Comparison of ENCODE assay signal across 8 cellular contexts in genomic region chr22:28884754-28885375, GRCh38. TPM values are rescaled to one million over a fixed set of nuclear protein-coding genes. Genes with fewer than 3 reads are reported as not detected.
DNase-seq lines count a peak whose midpoint lies in the region; ATAC-seq, FAIRE-seq and TF ChIP-seq lines count a peak whose summit lies in the region.

No MANE protein-coding gene starts in this region.

- peaks cover 51% of the 10 kb centered on the region for H3K27me3 Mint-ChIP-seq in activated CD8-positive, alpha-beta T cell treated with anti-CD3 and anti-CD28 coated beads, Interleukin-2, amount 10 ng/mL, durations not matched to agents 7 days and 5 days (ENCODE audit: low read depth)
- H3K27me3 Mint-ChIP-seq in stimulated activated naive B cell treated with anti-CD40 and anti-IgM and Interleukin-4, amounts not matched to agents 10 μg/mL and 1 μg/mL and 100 μg/mL, for 72 hours = peaks cover 4 to 32% of the 10 kb centered on the region in 2 donors

- no peak for FAIRE-seq in GM12891 (lab: Jason Lieb, UNC)

- no peak for TF ChIP-seq POLR2A in GM12891 (IDR thresholded peaks at IDR 0.05; ENCODE audit: low read depth, low read length)

- no peaks in the 10 kb centered on the region for H3K9me3 Mint-ChIP-seq in activated CD8-positive, alpha-beta T cell treated with anti-CD3 and anti-CD28 coated beads, Interleukin-2, amount 10 ng/mL, durations not matched to agents 7 days and 5 days (ENCODE audit: insufficient read depth)
- H3K9me3 Mint-ChIP-seq in stimulated activated naive B cell treated with anti-CD40 and anti-IgM and Interleukin-4, amounts not matched to agents 10 μg/mL and 1 μg/mL and 100 μg/mL, for 72 hours = peaks cover 0 to 1% of the 10 kb centered on the region in 2 donors

- POLR2A ChIA-PET in activated CD8-positive, alpha-beta T cell treated with anti-CD3 and anti-CD28 coated beads, Interleukin-2, amount 10 ng/mL, durations not matched to agents 7 days and 5 days (lab: Charles Lee) = interaction anchor here (0.7 kb wide), 1 partner anchor 22 kb away, joined by 3 read pairs; no protein-coding TSS in a partner anchor

- peak overlapping the region; percentile 84 for H3K4me3 ChIP-seq in iPS-18c (ENCODE audit: insufficient read depth, low read depth, low read length)

- H3K4me3 Mint-ChIP-seq in activated CD8-positive, alpha-beta T cell treated with anti-CD3 and anti-CD28 coated beads, Interleukin-2, amount 10 ng/mL, durations not matched to agents 7 days and 5 days = peak overlapping the region; percentile 67
- H3K4me3 Mint-ChIP-seq in stimulated activated naive B cell treated with anti-CD40 and anti-IgM and Interleukin-4, amounts not matched to agents 10 μg/mL and 1 μg/mL and 100 μg/mL, for 72 hours = peak overlapping the region; percentile 62 to 78

- CTCF ChIA-PET in activated CD8-positive, alpha-beta T cell treated with anti-CD3 and anti-CD28 coated beads, Interleukin-2, amount 10 ng/mL, durations not matched to agents 7 days and 5 days (lab: Charles Lee) = interaction anchor here (0.8 to 1.2 kb wide), 2 partner anchors 10 to 156 kb away, joined by 3 to 4 read pairs; no protein-coding TSS in a partner anchor

- ATAC-seq in activated CD8-positive, alpha-beta T cell treated with anti-CD3 and anti-CD28 coated beads, Interleukin-2, amount 10 ng/mL, durations not matched to agents 7 days and 5 days = no peak
- ATAC-seq in stimulated activated naive B cell treated with anti-CD40 and anti-IgM and Interleukin-4, amounts not matched to agents 10 μg/mL and 1 μg/mL and 100 μg/mL, for 72 hours (replicated peaks) = no peak

- peaks cover 25% of the 10 kb centered on the region for H3K4me1 Mint-ChIP-seq in activated CD8-positive, alpha-beta T cell treated with anti-CD3 and anti-CD28 coated beads, Interleukin-2, amount 10 ng/mL, durations not matched to agents 7 days and 5 days (ENCODE audit: low read depth)
- peaks cover 9 to 15% of the 10 kb centered on the region in 2 donors for H3K4me1 Mint-ChIP-seq in stimulated activated naive B cell treated with anti-CD40 and anti-IgM and Interleukin-4, amounts not matched to agents 10 μg/mL and 1 μg/mL and 100 μg/mL, for 72 hours

- DNase-seq in NCI-H748 (lab: John Stamatoyannopoulos, UW; ENCODE audit: unreplicated experiment) (peak; percentile 25), NCI-H748 treated with DMSO at 0.1 percent for 48 hours (lab: John Stamatoyannopoulos, UW) (no peak), GM12891 (ENCODE audit: insufficient read length, low spot score) (no peak), NCI-H1436 treated with DMSO at 0.1 percent for 48 hours (lab: John Stamatoyannopoulos, UW) (no peak), DMS79 treated with DMSO at 0.1 percent for 48 hours (lab: John Stamatoyannopoulos, UW) (no peak)
- no peak for DNase-seq in activated CD8-positive, alpha-beta T cell treated with anti-CD3 and anti-CD28 coated beads, Interleukin-2, amount 10 ng/mL, durations not matched to agents 7 days and 5 days
- no peak for DNase-seq in stimulated activated naive B cell treated with anti-CD40 and anti-IgM and Interleukin-4, amounts not matched to agents 10 μg/mL and 1 μg/mL and 100 μg/mL, for 72 hours

- H3K27ac Mint-ChIP-seq in activated CD8-positive, alpha-beta T cell treated with anti-CD3 and anti-CD28 coated beads, Interleukin-2, amount 10 ng/mL, durations not matched to agents 7 days and 5 days = no peak overlapping the region
- no peak overlapping the region for H3K27ac Mint-ChIP-seq in stimulated activated naive B cell treated with anti-CD40 and anti-IgM and Interleukin-4, amounts not matched to agents 10 μg/mL and 1 μg/mL and 100 μg/mL, for 72 hours

- no peaks in the 10 kb centered on the region for H3K9me3 ChIP-seq in iPS-18c (ENCODE audit: control insufficient read depth, insufficient read depth, low read length)

- H3K36me3 Mint-ChIP-seq in activated CD8-positive, alpha-beta T cell treated with anti-CD3 and anti-CD28 coated beads, Interleukin-2, amount 10 ng/mL, durations not matched to agents 7 days and 5 days (ENCODE audit: low read depth) = no peaks in the 10 kb centered on the region
- no peaks in the 10 kb centered on the region for H3K36me3 Mint-ChIP-seq in stimulated activated naive B cell treated with anti-CD40 and anti-IgM and Interleukin-4, amounts not matched to agents 10 μg/mL and 1 μg/mL and 100 μg/mL, for 72 hours

TF ChIP-seq in GM12891, 5 proteins besides CTCF, POLR2A, EP300 and RAD21:
- TF ChIP-seq POU2F2 (IDR thresholded peaks at IDR 0.05; ENCODE audit: low read depth, low read length) = no peak
- no peak for TF ChIP-seq PAX5 (IDR thresholded peaks at IDR 0.05; ENCODE audit: insufficient read depth, low read length, severe bottlenecking)
- TF ChIP-seq TAF1 (IDR thresholded peaks at IDR 0.05; ENCODE audit: low read depth, low read length) = no peak
- no peak for TF ChIP-seq POLR2AphosphoS5 (IDR thresholded peaks at IDR 0.05; ENCODE audit: low read depth, low read length)
- no peak for TF ChIP-seq SPI1 (IDR thresholded peaks at IDR 0.05; ENCODE audit: low read depth, low read length)
TF ChIP-seq in GM12891: peak in this region for 0.

RNA-seq across cellular contexts. Expression of gene ZNRF3, which starts 1.5 kb away (rescaled TPM):
- 1 to 10 TPM; 1.2 to 1.3 TPM for total RNA-seq in activated CD8-positive, alpha-beta T cell treated with anti-CD3 and anti-CD28 coated beads, Interleukin-2, amount 10 ng/mL, durations not matched to agents 7 days and 5 days
- polyA plus RNA-seq in GM12891 (2012; ENCODE audit: low read depth, missing spikeins) = 0.03 TPM
